Comparison of ENCODE assay signal across 1 cellular context in genomic region chr22:37317698-37318210, GRCh38.
TF ChIP-seq lines count a peak whose summit lies in the region.

No MANE protein-coding gene starts in this region.

TF ChIP-seq in GM23338, 12 proteins besides CTCF, POLR2A, EP300 and RAD21 (continued from another document):
- TF ChIP-seq ZNF462 (CRISPR knock-in tag; IDR thresholded peaks at IDR 0.05) (no peak), EZH2 (IDR thresholded peaks at IDR 0.05; ENCODE audit: low read depth, unreplicated experiment) (no peak)
